Comparison of ENCODE assay signal across 1 cellular context in genomic region chr9:97568461-97569275, GRCh38.
TF ChIP-seq lines count a peak whose summit lies in the region.

No MANE protein-coding gene starts in this region.

TF ChIP-seq in HepG2, 621 proteins besides CTCF, POLR2A, EP300 and RAD21 (continued from another document):
- TF ChIP-seq ZNF704 (CRISPR knock-in tag; IDR thresholded peaks at IDR 0.05; ENCODE audit: borderline replicate concordance) (no peak), THAP9 (CRISPR knock-in tag; IDR thresholded peaks at IDR 0.05; ENCODE audit: borderline replicate concordance) (no peak)
